In the genomic region with DNA sequence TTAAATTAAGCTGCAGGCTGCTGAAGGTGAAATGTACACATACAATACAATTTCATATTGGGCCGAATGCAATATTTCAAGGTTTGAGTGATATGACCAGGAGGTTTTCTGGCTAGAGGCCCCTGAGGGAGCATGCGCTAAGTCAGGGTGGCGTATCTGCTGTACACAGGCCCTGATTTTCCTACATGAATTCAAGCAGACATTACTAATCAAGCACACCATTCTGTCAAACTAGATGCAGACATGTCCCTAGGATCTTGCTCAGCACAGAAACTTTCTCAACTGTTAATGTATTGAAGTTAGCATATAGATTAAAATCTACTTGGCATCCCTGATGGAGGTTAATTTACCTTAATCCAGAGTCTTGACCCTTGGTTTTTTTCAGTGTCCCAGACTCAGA, we compare ENCODE assay signal across 38 cellular contexts. TPM values are rescaled to one million over a fixed set of nuclear protein-coding genes. Genes with fewer than 3 reads are reported as not detected.
"Had no signal": no experiment of that assay in that cellular context is flagged by ENCODE, and none has a peak within 500 bp of the region (broad histone marks: within the 10 kb centered on the region; RNA-seq: fewer than 3 reads in every experiment).

No MANE protein-coding gene starts in this region.

- H3K36me3 Mint-ChIP-seq: activated CD4-positive, alpha-beta memory T cell treated with anti-CD3 and anti-CD28 coated beads for 36 hours; activated naive CD8-positive, alpha-beta T cell treated with anti-CD3 and anti-CD28 coated beads for 36 hours had no signal

- H3K4me1 Mint-ChIP-seq: activated B cell treated with CpG ODN at 0.5 μM for 24 hours; activated CD4-positive, alpha-beta T cell treated with anti-CD3 and anti-CD28 coated beads, Interleukin-2, amount 10 ng/mL, durations not matched to agents 24 days and 14 days; activated naive CD8-positive, alpha-beta T cell treated with anti-CD3 and anti-CD28 coated beads for 36 hours; activated T-helper 17 cell treated with anti-CD3 and anti-CD28 coated beads, Interleukin-2, amount 50 U/mL, for 72 hours had no signal

- H3K27ac ChIP-seq: adrenal gland, body of pancreas, brain microvascular endothelial cell, breast epithelium, VCaP had no signal

- H3K4me1 ChIP-seq: adrenal gland, body of pancreas, breast epithelium had no signal

- H3K27me3 ChIP-seq: adrenal gland, body of pancreas, brain microvascular endothelial cell, breast epithelium had no signal

- H3K9me3 Mint-ChIP-seq: activated CD4-positive, alpha-beta T cell treated with anti-CD3 and anti-CD28 coated beads, Interleukin-2, amount 10 ng/mL, durations not matched to agents 24 days and 14 days; activated CD8-positive, alpha-beta T cell treated with anti-CD3 and anti-CD28 coated beads for 36 hours; activated T-helper 1 cell treated with anti-CD3 and anti-CD28 coated beads, Interleukin-12 subunit alpha, Interleukin-12 subunit beta, Interleukin-2, Interleukin-4 antibody, amounts not matched to agents 30 ng/mL and 10 ng/mL and 1 ng/mL, durations not matched to agents 14 hours and 24 hours and 36 hours; T-helper 1 cell treated with Interleukin-12 subunit alpha and Interleukin-12 subunit beta and Interleukin-4 antibody, amounts not matched to agents 30 μg/mL and 1 μg/mL, for 36 hours; T-helper 2 cell treated with Interferon-gamma antibody and Interleukin-4, amounts not matched to agents 5 μg/mL and 100 μg/mL, for 36 hours had no signal

- H3K9me3 ChIP-seq: body of pancreas, breast epithelium had no signal

- H3K4me3 ChIP-seq: adrenal gland, body of pancreas, breast epithelium had no signal

- FAIRE-seq: astrocyte had no signal

- H3K36me3 ChIP-seq: adrenal gland, brain microvascular endothelial cell, breast epithelium had no signal

- H3K4me3 Mint-ChIP-seq: activated B cell treated with CpG ODN at 0.5 μM for 24 hours; activated CD4-positive, alpha-beta memory T cell treated with anti-CD3 and anti-CD28 coated beads for 36 hours; activated CD4-positive, alpha-beta T cell treated with anti-CD3 and anti-CD28 coated beads, Interleukin-2, amount 10 ng/mL, durations not matched to agents 24 days and 14 days; activated CD8-positive, alpha-beta T cell treated with anti-CD3 and anti-CD28 coated beads for 36 hours; activated naive CD4-positive, alpha-beta T cell treated with anti-CD3 and anti-CD28 coated beads for 36 hours; activated naive CD8-positive, alpha-beta T cell treated with anti-CD3 and anti-CD28 coated beads for 36 hours; activated T-cell treated with anti-CD3 and anti-CD28 coated beads, Interleukin-2, amount 50 U/mL, for 4 hours; activated T-cell treated with anti-CD3 and anti-CD28 coated beads, Interleukin-2, amount 50 U/mL, for 72 hours; activated T-helper 1 cell treated with anti-CD3 and anti-CD28 coated beads, Interleukin-12 subunit alpha, Interleukin-12 subunit beta, Interleukin-2, Interleukin-4 antibody, amounts not matched to agents 30 ng/mL and 10 ng/mL and 1 ng/mL, durations not matched to agents 14 hours and 24 hours and 36 hours; activated T-helper 17 cell treated with anti-CD3 and anti-CD28 coated beads, Interleukin-2, amount 50 U/mL, for 72 hours; T-helper 1 cell treated with Interleukin-12 subunit alpha and Interleukin-12 subunit beta and Interleukin-4 antibody, amounts not matched to agents 30 μg/mL and 1 μg/mL, for 36 hours; T-helper 2 cell treated with Interferon-gamma antibody and Interleukin-4, amounts not matched to agents 5 μg/mL and 100 μg/mL, for 36 hours had no signal

- ATAC-seq: activated CD8-positive, alpha-beta T cell treated with anti-CD3 and anti-CD28 coated beads for 36 hours; activated naive CD4-positive, alpha-beta T cell treated with anti-CD3 and anti-CD28 coated beads, Interleukin-2, amount 50 U/mL, for 72 hours; activated T-cell treated with anti-CD3 and anti-CD28 coated beads, Interleukin-2, amount 50 U/mL, for 4 hours; activated T-cell treated with anti-CD3 and anti-CD28 coated beads, Interleukin-2, amount 50 U/mL, for 72 hours; activated T-helper 17 cell treated with anti-CD3 and anti-CD28 coated beads, Interleukin-2, amount 50 U/mL, for 72 hours; body of pancreas had no signal

- DNase-seq: activated B cell treated with CpG ODN at 0.5 μM for 24 hours; activated CD4-positive, alpha-beta memory T cell treated with anti-CD3 and anti-CD28 coated beads for 36 hours; activated CD4-positive, alpha-beta T cell treated with anti-CD3 and anti-CD28 coated beads for 4 hours; activated CD4-positive, alpha-beta T cell treated with anti-CD3 and anti-CD28 coated beads, Interleukin-2, amount 10 ng/mL, durations not matched to agents 24 days and 14 days; activated CD4-positive, alpha-beta T cell treated with anti-CD3 and anti-CD28 coated beads, Interleukin-2, amount 50 U/mL, for 1 hour; activated CD4-positive, alpha-beta T cell treated with anti-CD3 and anti-CD28 coated beads, Interleukin-2, amount 50 U/mL, for 4 hours; activated CD4-positive, CD25-positive, alpha-beta regulatory T cell treated with anti-CD3 and anti-CD28 coated beads, Interleukin-2, amount 50 U/mL, for 72 hours; activated CD8-positive, alpha-beta memory T cell treated with anti-CD3 and anti-CD28 coated beads, Interleukin-2, amount 50 U/mL, for 4 hours; activated CD8-positive, alpha-beta T cell treated with anti-CD3 and anti-CD28 coated beads for 36 hours; activated effector memory CD4-positive, alpha-beta T cell treated with anti-CD3 and anti-CD28 coated beads, Interleukin-2, amount 50 U/mL, for 16 hours; activated gamma-delta T cell treated with Interleukin-2 at 50 U/mL for 16 hours; activated naive CD4-positive, alpha-beta T cell; activated naive CD4-positive, alpha-beta T cell treated with anti-CD3 and anti-CD28 coated beads for 36 hours; activated naive CD4-positive, alpha-beta T cell treated with anti-CD3 and anti-CD28 coated beads, Interleukin-2, amount 50 U/mL, for 16 hours; activated naive CD8-positive, alpha-beta T cell treated with anti-CD3 and anti-CD28 coated beads for 36 hours; activated T-cell treated with anti-CD3 and anti-CD28 coated beads for 4 hours; activated T-cell treated with anti-CD3 and anti-CD28 coated beads, Interleukin-2, amount 50 U/mL, for 1 hour; activated T-cell treated with anti-CD3 and anti-CD28 coated beads, Interleukin-2, amount 50 U/mL, for 4 hours; activated T-cell treated with anti-CD3 and anti-CD28 coated beads, Interleukin-2, amount 50 U/mL, for 72 hours; adrenal gland; amniotic stem cell; aorta; body of pancreas; brain microvascular endothelial cell; central memory CD4-positive, alpha-beta T cell; T-helper 1 cell; T-helper 2 cell; T-helper 9 cell had no signal

- H3K27ac Mint-ChIP-seq: activated B cell treated with CpG ODN at 0.5 μM for 24 hours; activated CD4-positive, alpha-beta memory T cell treated with anti-CD3 and anti-CD28 coated beads for 36 hours; activated CD4-positive, alpha-beta T cell treated with anti-CD3 and anti-CD28 coated beads, Interleukin-2, amount 10 ng/mL, durations not matched to agents 24 days and 14 days; activated CD8-positive, alpha-beta T cell treated with anti-CD3 and anti-CD28 coated beads for 36 hours; activated naive CD4-positive, alpha-beta T cell treated with anti-CD3 and anti-CD28 coated beads for 36 hours; activated naive CD4-positive, alpha-beta T cell treated with anti-CD3 and anti-CD28 coated beads, Interleukin-2, amount 50 U/mL, for 72 hours; activated naive CD8-positive, alpha-beta T cell treated with anti-CD3 and anti-CD28 coated beads for 36 hours; activated T-cell treated with anti-CD3 and anti-CD28 coated beads, Interleukin-2, amount 50 U/mL, for 72 hours; activated T-helper 1 cell treated with anti-CD3 and anti-CD28 coated beads, Interleukin-12 subunit alpha, Interleukin-12 subunit beta, Interleukin-2, Interleukin-4 antibody, amounts not matched to agents 30 ng/mL and 10 ng/mL and 1 ng/mL, durations not matched to agents 14 hours and 24 hours and 36 hours; activated T-helper 17 cell treated with anti-CD3 and anti-CD28 coated beads, Interleukin-2, amount 50 U/mL, for 72 hours; T-helper 1 cell treated with Interleukin-12 subunit alpha and Interleukin-12 subunit beta and Interleukin-4 antibody, amounts not matched to agents 30 μg/mL and 1 μg/mL, for 36 hours; T-helper 2 cell treated with Interferon-gamma antibody and Interleukin-4, amounts not matched to agents 5 μg/mL and 100 μg/mL, for 36 hours had no signal

RNA-seq across cellular contexts. Expression of a gene that starts 10.7 kb away (rescaled TPM):
- total RNA-seq: activated B cell treated with CpG ODN at 0.5 μM for 24 hours; activated CD4-positive, alpha-beta memory T cell treated with anti-CD3 and anti-CD28 coated beads for 36 hours; activated CD4-positive, alpha-beta T cell treated with anti-CD3 and anti-CD28 coated beads, Interleukin-2, amount 10 ng/mL, durations not matched to agents 24 days and 14 days; activated CD8-positive, alpha-beta memory T cell treated with anti-CD3 and anti-CD28 coated beads for 36 hours; activated CD8-positive, alpha-beta T cell treated with anti-CD3 and anti-CD28 coated beads for 36 hours; activated naive CD4-positive, alpha-beta T cell treated with anti-CD3 and anti-CD28 coated beads for 36 hours; activated naive CD4-positive, alpha-beta T cell treated with anti-CD3 and anti-CD28 coated beads, Interleukin-2, amount 50 U/mL, for 72 hours; activated naive CD8-positive, alpha-beta T cell treated with anti-CD3 and anti-CD28 coated beads for 36 hours; activated T-cell treated with anti-CD3 and anti-CD28 coated beads, Interleukin-2, amount 50 U/mL, for 4 hours; activated T-cell treated with anti-CD3 and anti-CD28 coated beads, Interleukin-2, amount 50 U/mL, for 72 hours; activated T-helper 1 cell treated with anti-CD3 and anti-CD28 coated beads, Interleukin-12 subunit alpha, Interleukin-12 subunit beta, Interleukin-2, Interleukin-4 antibody, amounts not matched to agents 30 ng/mL and 10 ng/mL and 1 ng/mL, durations not matched to agents 14 hours and 24 hours and 36 hours; activated T-helper 17 cell treated with anti-CD3 and anti-CD28 coated beads, Interleukin-2, amount 50 U/mL, for 72 hours; adrenal gland; aorta; astrocyte; body of pancreas; breast epithelium; cardiac septum had no signal
- polyA plus RNA-seq: adrenal gland, aorta had no signal
